ENCODE assay signal across 10 cellular contexts in the genomic region with DNA sequence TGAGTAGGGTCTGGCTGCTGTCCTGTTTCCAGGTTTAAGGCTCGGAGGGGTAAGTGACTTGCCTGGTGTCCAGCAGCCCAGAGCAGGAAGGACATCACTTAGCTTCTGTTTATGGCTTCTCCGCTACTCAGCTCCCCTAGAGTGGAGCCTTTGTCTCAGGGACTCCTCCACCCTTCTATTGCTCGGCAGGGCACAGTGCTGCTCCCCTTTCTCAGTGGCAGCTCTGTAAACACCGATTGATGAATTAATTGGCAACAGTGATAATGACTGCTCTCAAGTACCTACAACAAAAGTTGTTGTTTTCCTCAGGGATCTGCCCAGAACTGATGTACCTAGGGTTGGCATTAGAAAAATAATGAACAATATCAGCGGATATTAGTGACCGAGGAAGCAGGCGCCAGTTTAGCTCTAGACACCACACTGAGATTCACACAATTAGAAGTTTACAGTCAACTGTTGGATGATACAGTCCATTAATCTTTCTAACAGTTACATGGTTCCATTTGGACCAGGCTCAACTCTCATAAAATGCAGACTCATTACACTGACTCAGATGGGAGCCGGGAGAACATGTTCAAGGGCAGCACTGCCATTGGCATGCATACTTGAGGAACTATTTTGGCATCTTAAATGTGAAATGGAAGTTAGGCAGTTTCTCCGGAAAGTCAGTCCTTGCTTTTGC.
DNase-seq lines count a peak whose midpoint lies in the region; TF ChIP-seq lines count a peak whose summit lies in the region.
"Had no signal": no experiment of that assay in that cellular context is flagged by ENCODE, and none has a peak within 500 bp of the region (broad histone marks: within the 10 kb centered on the region; RNA-seq: fewer than 3 reads in every experiment).

No MANE protein-coding gene starts in this region.

- DNase-seq in NCI-H446 treated with DMSO at 0.1 percent for 48 hours (lab: John Stamatoyannopoulos, UW) = peak; percentile 9
- no peak for DNase-seq in NCI-H446 (lab: John Stamatoyannopoulos, UW)
- DNase-seq in NCI-H69 (lab: John Stamatoyannopoulos, UW) = peak; percentile 95
- peak; percentile 44 for DNase-seq in fibroblast of the aortic adventitia (ENCODE audit: low read depth)
- peak; percentile 82 for DNase-seq in stromal cell of bone marrow (ENCODE audit: low read depth)
- DNase-seq in G401 (ENCODE audit: low spot score) = no peak
- DNase-seq in activated naive CD4-positive, alpha-beta T cell treated with Interleukin-2 at 50 U/mL for 16 hours = no peak
- no peak for DNase-seq in GM10248 (ENCODE audit: extremely low spot score)
- DNase-seq: natural killer cell had no signal

- in situ Hi-C loops in G401 (cut with HindIII; ENCODE audit: low sequenced_read_pairs) = no loop called here

- CTCF ChIA-PET in GM10248 (lab: Yijun Ruan, JAX) = interaction anchor here (1.0 to 3.0 kb wide), 7 partner anchors 8 to 614 kb away, joined by 3 to 15 read pairs (median 3); no protein-coding TSS in a partner anchor

- no peak overlapping the region for H3K4me3 ChIP-seq in fibroblast of the aortic adventitia (ENCODE audit: low read depth, low read length)
- H3K4me3 ChIP-seq: A549 had no signal

- TF ChIP-seq CTCF in fibroblast of the aortic adventitia (IDR thresholded peaks at IDR 0.05; ENCODE audit: insufficient read depth, low read length) (no peak), GM10248 (IDR thresholded peaks at IDR 0.05; ENCODE audit: control extremely low read depth, extremely low read depth, low read depth, missing control alignments) (no peak)

- POLR2A ChIA-PET in GM10248 (lab: Yijun Ruan, JAX) = no interaction called here

Comparison
In these comparisons a context has a peak if more than half of its experiments do, and no peak if none do; other contexts are left out.
1. DNase-seq: peak in NCI-H446 treated with DMSO at 0.1 percent for 48 hours (single experiment), NCI-H69 (single experiment), fibroblast of the aortic adventitia (single experiment) and stromal cell of bone marrow (single experiment); none in NCI-H446 (0 of 2), G401 (single experiment), activated naive CD4-positive, alpha-beta T cell treated with Interleukin-2 at 50 U/mL for 16 hours (single experiment) and GM10248 (single experiment).